In genomic region chr7:2232766-2233520, GRCh38 we compare ENCODE assay signal across 1 cellular context.
TF ChIP-seq lines count a peak whose summit lies in the region.

Gene MAD1L1, minus strand, starts transcription at chr7:2232945. Its CDS starts 2,812 bp downstream, at chr7:2230133.

TF ChIP-seq in K562, 482 proteins besides CTCF, POLR2A, EP300 and RAD21 (continued from another document and continues in another):
- no peak for TF ChIP-seq PATZ1 (CRISPR knock-in tag; IDR thresholded peaks at IDR 0.05; ENCODE audit: borderline replicate concordance)
- TF ChIP-seq ZNF324 (CRISPR knock-in tag; IDR thresholded peaks at IDR 0.05) = no peak
- TF ChIP-seq PTRF (tag; IDR thresholded peaks at IDR 0.05) = no peak
- TF ChIP-seq HIVEP1 (CRISPR knock-in tag; IDR thresholded peaks at IDR 0.05) = 0 out of 2 replicates have a peak, but pooled peaks have one; percentile 58
- peak; percentile 95 for TF ChIP-seq NFIC (IDR thresholded peaks at IDR 0.05)
- TF ChIP-seq ZNF41 (CRISPR knock-in tag; conservative IDR thresholded peaks at IDR 0.05) = no peak
- TF ChIP-seq BCLAF1 (IDR thresholded peaks at IDR 0.05; ENCODE audit: borderline replicate concordance in 1 of 2, control insufficient read depth in 1 of 2, low read depth in 2 of 2, low read length in 1 of 2) = no peak
- TF ChIP-seq DMBX1 (CRISPR knock-in tag; IDR thresholded peaks at IDR 0.05; ENCODE audit: borderline replicate concordance) = no peak
- no peak for TF ChIP-seq THRB (CRISPR knock-in tag; conservative IDR thresholded peaks at IDR 0.05)
- TF ChIP-seq EZH2 (IDR thresholded peaks at IDR 0.05; ENCODE audit: borderline replicate concordance, low read depth, low read length) = no peak
- TF ChIP-seq RUNX1 (IDR thresholded peaks at IDR 0.05; ENCODE audit: low read depth) = no peak
- TF ChIP-seq RNF2 (IDR thresholded peaks at IDR 0.05) = peak; percentile 62; the same call in 1 of the 2 replicates
- no peak; the same call in 1 of the 2 replicates for TF ChIP-seq OTX1 (CRISPR knock-in tag; IDR thresholded peaks at IDR 0.05)
- TF ChIP-seq CREB1 (IDR thresholded peaks at IDR 0.05) = peak; percentile 81
- TF ChIP-seq CREB1 (CRISPR knock-in tag; IDR thresholded peaks at IDR 0.05) = peak; percentile 77
- no peak for TF ChIP-seq NFRKB (IDR thresholded peaks at IDR 0.05; ENCODE audit: low read depth)
- no peak for TF ChIP-seq ZNF175 (CRISPR knock-in tag; IDR thresholded peaks at IDR 0.05; ENCODE audit: low read depth)
- peak; percentile 36; the same call in 1 of the 2 replicates for TF ChIP-seq ZBTB17 (CRISPR knock-in tag; IDR thresholded peaks at IDR 0.05)
- no peak for TF ChIP-seq RBM34 (IDR thresholded peaks at IDR 0.05; ENCODE audit: borderline replicate concordance, insufficient read depth, low read length)
- TF ChIP-seq ZBTB9 (CRISPR knock-in tag; IDR thresholded peaks at IDR 0.05) = peak; percentile 71; the same call in 1 of the 2 replicates
- no peak for TF ChIP-seq ZBTB33 (CRISPR knock-in tag; IDR thresholded peaks at IDR 0.05)
- TF ChIP-seq PRMT5 (CRISPR knock-in tag; IDR thresholded peaks at IDR 0.05) = no peak
- TF ChIP-seq SIRT6 (IDR thresholded peaks at IDR 0.05; ENCODE audit: low read depth, low read length) = no peak
- TF ChIP-seq CBFA2T3 (IDR thresholded peaks at IDR 0.05) = no peak
- no peak for TF ChIP-seq CEBPB (tag; IDR thresholded peaks at IDR 0.05)
- peak; percentile 90 for TF ChIP-seq RBFOX2 (IDR thresholded peaks at IDR 0.05; ENCODE audit: low read depth, low read length)
- no peak for TF ChIP-seq HDAC6 (IDR thresholded peaks at IDR 0.05; ENCODE audit: low read depth, low read length)
- TF ChIP-seq KHSRP (IDR thresholded peaks at IDR 0.05) = no peak
- peak; percentile 16 for TF ChIP-seq ZFP36 (IDR thresholded peaks at IDR 0.05; ENCODE audit: low read depth, low read length, partially characterized antibody)
- TF ChIP-seq ZNF830 (CRISPR knock-in tag; IDR thresholded peaks at IDR 0.05) = no peak
- TF ChIP-seq XRCC5 (IDR thresholded peaks at IDR 0.05; ENCODE audit: low read depth, low read length) = peak; percentile 80; the same call in 1 of the 2 replicates
- peak; percentile 80; the same call in 1 of the 2 replicates for TF ChIP-seq HDAC2 (IDR thresholded peaks at IDR 0.05)
- no peak for TF ChIP-seq RBM39 (optimal IDR thresholded peaks at IDR 0.05; ENCODE audit: low read depth, low read length)
- TF ChIP-seq MAX (CRISPR knock-in tag; IDR thresholded peaks at IDR 0.05) = no peak; the same call in 1 of the 2 replicates
- TF ChIP-seq CCAR2 (IDR thresholded peaks at IDR 0.05; ENCODE audit: low read depth, low read length) = no peak
- no peak for TF ChIP-seq KLF13 (tag; IDR thresholded peaks at IDR 0.05; ENCODE audit: borderline replicate concordance, low read depth)
- TF ChIP-seq PHF21A (IDR thresholded peaks at IDR 0.05; ENCODE audit: borderline replicate concordance, low read depth) = no peak
- TF ChIP-seq E2F8 (IDR thresholded peaks at IDR 0.05; ENCODE audit: low read depth, partially characterized antibody) = peak; percentile 37
- no peak for TF ChIP-seq ZNF717 (CRISPR knock-in tag; IDR thresholded peaks at IDR 0.05)
- TF ChIP-seq PKNOX1 (IDR thresholded peaks at IDR 0.05) = no peak
- TF ChIP-seq ZNF165 (CRISPR knock-in tag; IDR thresholded peaks at IDR 0.05; ENCODE audit: borderline replicate concordance) = no peak
- no peak for TF ChIP-seq CBX3 (IDR thresholded peaks at IDR 0.05; ENCODE audit: borderline replicate concordance in 1 of 2, low read length in 2 of 2)
- no peak for TF ChIP-seq NR2C1 (IDR thresholded peaks at IDR 0.05)
- TF ChIP-seq NR2C1 (tag; IDR thresholded peaks at IDR 0.05) = no peak
- no peak for TF ChIP-seq FOXP4 (CRISPR knock-in tag; IDR thresholded peaks at IDR 0.05; ENCODE audit: borderline replicate concordance)
- TF ChIP-seq DIDO1 (tag; IDR thresholded peaks at IDR 0.05; ENCODE audit: low read depth) = 0 out of 2 replicates have a peak, but pooled peaks have one; percentile 35
- no peak for TF ChIP-seq KAT2B (IDR thresholded peaks at IDR 0.05; ENCODE audit: low read depth, low read length)
- TF ChIP-seq TAF15 (IDR thresholded peaks at IDR 0.05; ENCODE audit: low read depth, low read length) = no peak
- no peak for TF ChIP-seq SMARCE1 (IDR thresholded peaks at IDR 0.05)
- TF ChIP-seq SRSF1 (IDR thresholded peaks at IDR 0.05; ENCODE audit: low read depth, low read length) = no peak
- TF ChIP-seq SREBF2 (CRISPR knock-in tag; IDR thresholded peaks at IDR 0.05) = no peak
- no peak for TF ChIP-seq ZNF639 (CRISPR knock-in tag; conservative IDR thresholded peaks at IDR 0.05 in 1 of 2, IDR thresholded peaks at IDR 0.05 in 1 of 2)
- peak; percentile 91 to 93 for TF ChIP-seq NRF1 (conservative IDR thresholded peaks at IDR 0.05 in 1 of 2, IDR thresholded peaks at IDR 0.05 in 1 of 2)
- TF ChIP-seq FUS (optimal IDR thresholded peaks at IDR 0.05; ENCODE audit: low read depth, low read length) = no peak
- no peak for TF ChIP-seq KLF1 (tag; IDR thresholded peaks at IDR 0.05)
- TF ChIP-seq POLR2AphosphoS2 (IDR thresholded peaks at IDR 0.05; ENCODE audit: low read length) = no peak
